ENCODE assay signal across 1 cellular context in genomic region chr4:10783351-10783750, GRCh38.
TF ChIP-seq lines count a peak whose summit lies in the region.

No MANE protein-coding gene starts in this region.

TF ChIP-seq in WTC11, 78 proteins besides CTCF, POLR2A, EP300 and RAD21 (continued from another document):
- TF ChIP-seq STAT6 (CRISPR knock-in tag; conservative IDR thresholded peaks at IDR 0.05; ENCODE audit: low read depth) (no peak), ZNF512 (CRISPR knock-in tag; IDR thresholded peaks at IDR 0.05; ENCODE audit: borderline replicate concordance) (no peak), CREM (CRISPR knock-in tag; IDR thresholded peaks at IDR 0.05) (no peak), USF2 (CRISPR knock-in tag; IDR thresholded peaks at IDR 0.05) (no peak), E2F4 (CRISPR knock-in tag; IDR thresholded peaks at IDR 0.05; ENCODE audit: borderline replicate concordance, low read depth) (no peak), PRRX2 (CRISPR knock-in tag; IDR thresholded peaks at IDR 0.05) (no peak), E2F5 (CRISPR knock-in tag; IDR thresholded peaks at IDR 0.05) (no peak), ZNF396 (CRISPR knock-in tag; IDR thresholded peaks at IDR 0.05; ENCODE audit: borderline replicate concordance) (no peak), SP1 (CRISPR knock-in tag; conservative IDR thresholded peaks at IDR 0.05) (no peak), ZNF281 (CRISPR knock-in tag; IDR thresholded peaks at IDR 0.05) (no peak), GTF2I (CRISPR knock-in tag; conservative IDR thresholded peaks at IDR 0.05) (no peak), SMAD4 (CRISPR knock-in tag; IDR thresholded peaks at IDR 0.05) (no peak), ZNF219 (CRISPR knock-in tag; IDR thresholded peaks at IDR 0.05; ENCODE audit: borderline replicate concordance) (no peak), ELF4 (CRISPR knock-in tag; IDR thresholded peaks at IDR 0.05; ENCODE audit: low read depth) (no peak)
TF ChIP-seq in WTC11: peak in this region for 0.
